Comparison of ENCODE assay signal across 38 cellular contexts in the genomic region with DNA sequence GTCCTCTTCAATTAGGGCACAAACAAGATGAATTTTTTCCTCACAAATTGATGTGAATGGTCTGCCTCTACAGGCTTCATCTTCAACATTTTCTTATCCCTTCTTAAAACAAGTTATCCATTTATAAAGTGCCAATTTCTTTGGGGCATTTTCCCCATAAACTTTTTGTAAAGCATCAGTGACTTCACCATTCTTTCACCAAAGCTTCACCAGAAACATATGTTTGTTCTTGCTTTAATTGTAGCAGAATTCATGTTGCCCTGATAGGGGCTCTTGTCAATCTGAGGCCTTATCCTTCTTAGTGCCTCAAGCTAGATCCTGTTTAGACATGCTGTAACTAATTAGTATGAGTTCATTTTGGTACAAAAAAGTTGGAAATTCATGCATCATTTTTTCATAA.
"Had no signal": no experiment of that assay in that cellular context is flagged by ENCODE, and none has a peak within 500 bp of the region (broad histone marks: within the 10 kb centered on the region; RNA-seq: fewer than 3 reads in every experiment).

No MANE protein-coding gene starts in this region.

- DNase-seq: activated CD4-positive, alpha-beta memory T cell treated with anti-CD3 and anti-CD28 coated beads, Interleukin-2, amount 10 ng/mL, durations not matched to agents 7 days and 5 days; activated CD4-positive, alpha-beta T cell treated with anti-CD3 and anti-CD28 coated beads for 1 hour; activated CD4-positive, alpha-beta T cell treated with anti-CD3 and anti-CD28 coated beads for 36 hours; activated CD4-positive, alpha-beta T cell treated with anti-CD3 and anti-CD28 coated beads for 48 hours; activated CD4-positive, alpha-beta T cell treated with anti-CD3 and anti-CD28 coated beads, Interleukin-2, amount 10 ng/mL, durations not matched to agents 7 days and 5 days; activated CD4-positive, alpha-beta T cell treated with anti-CD3 and anti-CD28 coated beads, Interleukin-2, amount 50 U/mL, for 48 hours; activated CD4-positive, CD25-positive, alpha-beta regulatory T cell; activated CD8-positive, alpha-beta memory T cell treated with anti-CD3 and anti-CD28 coated beads for 24 hours; activated CD8-positive, alpha-beta memory T cell treated with anti-CD3 and anti-CD28 coated beads, Interleukin-2, amount 10 ng/mL, durations not matched to agents 7 days and 5 days; activated CD8-positive, alpha-beta memory T cell treated with anti-CD3 and anti-CD28 coated beads, Interleukin-2, amount 50 U/mL, for 48 hours; activated CD8-positive, alpha-beta T cell treated with anti-CD3 and anti-CD28 coated beads, Interleukin-2, amount 10 ng/mL, durations not matched to agents 7 days and 5 days; activated effector memory CD4-positive, alpha-beta T cell treated with Interleukin-2 at 50 U/mL for 16 hours; activated gamma-delta T cell; activated naive CD4-positive, alpha-beta T cell treated with anti-CD3 and anti-CD28 coated beads, Interleukin-2, amount 10 ng/mL, durations not matched to agents 7 days and 5 days; activated naive CD4-positive, alpha-beta T cell treated with Interleukin-2 at 50 U/mL for 16 hours; activated naive CD8-positive, alpha-beta T cell treated with anti-CD3 and anti-CD28 coated beads, Interleukin-2, amount 10 ng/mL, durations not matched to agents 7 days and 5 days; activated T-cell treated with anti-CD3 and anti-CD28 coated beads, Interleukin-2, amount 50 U/mL, for 24 hours; activated T-cell treated with anti-CD3 and anti-CD28 coated beads, Interleukin-2, amount 50 U/mL, for 48 hours; amygdala; anterior cingulate cortex; caudate nucleus; cerebellar nuclear complex; SW 1271; T-helper 1 cell; T-helper 2 cell; T-helper 9 cell; WERI-Rb-1 had no signal

- H3K4me3 ChIP-seq: ascending aorta, cardiac muscle cell had no signal

- H3K27me3 ChIP-seq: ascending aorta had no signal

- H3K9me3 ChIP-seq: ascending aorta had no signal

- H3K36me3 Mint-ChIP-seq: activated CD8-positive, alpha-beta memory T cell treated with anti-CD3 and anti-CD28 coated beads, Interleukin-2, amount 10 ng/mL, durations not matched to agents 7 days and 5 days; brain; WTC11 had no signal

- H3K27me3 Mint-ChIP-seq: activated naive CD4-positive, alpha-beta T cell treated with anti-CD3 and anti-CD28 coated beads, Interleukin-2, amount 10 ng/mL, durations not matched to agents 7 days and 5 days; activated naive CD8-positive, alpha-beta T cell had no signal

- ATAC-seq: activated CD4-positive, alpha-beta T cell treated with anti-CD3 and anti-CD28 coated beads for 36 hours; activated CD4-positive, CD25-positive, alpha-beta regulatory T cell treated with anti-CD3 and anti-CD28 coated beads, Interleukin-2, amount 50 U/mL, for 24 hours; activated CD8-positive, alpha-beta memory T cell treated with anti-CD3 and anti-CD28 coated beads, Interleukin-2, amount 10 ng/mL, durations not matched to agents 7 days and 5 days; activated CD8-positive, alpha-beta T cell treated with anti-CD3 and anti-CD28 coated beads, Interleukin-2, amount 10 ng/mL, durations not matched to agents 7 days and 5 days; WTC11 had no signal

- H3K36me3 ChIP-seq: cardiac muscle cell, WERI-Rb-1 had no signal

- H3K4me1 ChIP-seq: ascending aorta had no signal

- H3K4me3 Mint-ChIP-seq: activated CD4-positive, alpha-beta memory T cell treated with anti-CD3 and anti-CD28 coated beads, Interleukin-2, amount 10 ng/mL, durations not matched to agents 7 days and 5 days; activated CD4-positive, alpha-beta T cell treated with anti-CD3 and anti-CD28 coated beads for 36 hours; activated CD4-positive, alpha-beta T cell treated with anti-CD3 and anti-CD28 coated beads, Interleukin-2, amount 10 ng/mL, durations not matched to agents 7 days and 5 days; activated CD8-positive, alpha-beta memory T cell treated with anti-CD3 and anti-CD28 coated beads, Interleukin-2, amount 10 ng/mL, durations not matched to agents 7 days and 5 days; activated CD8-positive, alpha-beta T cell treated with anti-CD3 and anti-CD28 coated beads, Interleukin-2, amount 10 ng/mL, durations not matched to agents 7 days and 5 days; activated naive CD4-positive, alpha-beta T cell treated with anti-CD3 and anti-CD28 coated beads, Interleukin-2, amount 10 ng/mL, durations not matched to agents 7 days and 5 days; activated naive CD4-positive, alpha-beta T cell treated with anti-CD3 and anti-CD28 coated beads, Interleukin-2, amount 50 U/mL, for 24 hours; activated naive CD8-positive, alpha-beta T cell; activated naive CD8-positive, alpha-beta T cell treated with anti-CD3 and anti-CD28 coated beads, Interleukin-2, amount 10 ng/mL, durations not matched to agents 7 days and 5 days; activated T-cell treated with anti-CD3 and anti-CD28 coated beads, Interleukin-2, amount 50 U/mL, for 24 hours; brain; central memory CD8-positive, alpha-beta T cell; T-helper 1 cell treated with Interleukin-12 subunit alpha and Interleukin-12 subunit beta and Interleukin-4 antibody, amounts not matched to agents 30 μg/mL and 1 μg/mL, for 36 hours; T-helper 2 cell treated with Interferon-gamma antibody and Interleukin-4, amounts not matched to agents 5 μg/mL and 100 μg/mL, for 36 hours; WTC11 had no signal

- H3K27ac Mint-ChIP-seq: activated CD4-positive, alpha-beta memory T cell treated with anti-CD3 and anti-CD28 coated beads, Interleukin-2, amount 10 ng/mL, durations not matched to agents 7 days and 5 days; activated CD4-positive, alpha-beta T cell treated with anti-CD3 and anti-CD28 coated beads for 36 hours; activated CD4-positive, alpha-beta T cell treated with anti-CD3 and anti-CD28 coated beads, Interleukin-2, amount 10 ng/mL, durations not matched to agents 7 days and 5 days; activated CD8-positive, alpha-beta memory T cell treated with anti-CD3 and anti-CD28 coated beads, Interleukin-2, amount 10 ng/mL, durations not matched to agents 7 days and 5 days; activated CD8-positive, alpha-beta T cell treated with anti-CD3 and anti-CD28 coated beads, Interleukin-2, amount 10 ng/mL, durations not matched to agents 7 days and 5 days; activated naive CD4-positive, alpha-beta T cell treated with anti-CD3 and anti-CD28 coated beads, Interleukin-2, amount 10 ng/mL, durations not matched to agents 7 days and 5 days; activated naive CD4-positive, alpha-beta T cell treated with anti-CD3 and anti-CD28 coated beads, Interleukin-2, amount 50 U/mL, for 24 hours; activated naive CD8-positive, alpha-beta T cell; activated naive CD8-positive, alpha-beta T cell treated with anti-CD3 and anti-CD28 coated beads, Interleukin-2, amount 10 ng/mL, durations not matched to agents 7 days and 5 days; activated T-cell treated with anti-CD3 and anti-CD28 coated beads, Interleukin-2, amount 50 U/mL, for 24 hours; activated T-helper 2 cell treated with anti-CD3 and anti-CD28 coated beads, Interferon-gamma antibody, Interleukin-2, Interleukin-4, amounts not matched to agents 10 μg/mL and 5 μg/mL and 100 μg/mL, durations not matched to agents 14 hours and 24 hours and 36 hours; brain; T-helper 1 cell treated with Interleukin-12 subunit alpha and Interleukin-12 subunit beta and Interleukin-4 antibody, amounts not matched to agents 30 μg/mL and 1 μg/mL, for 36 hours; T-helper 2 cell treated with Interferon-gamma antibody and Interleukin-4, amounts not matched to agents 5 μg/mL and 100 μg/mL, for 36 hours; WTC11 had no signal

- H3K9me3 Mint-ChIP-seq: activated CD4-positive, alpha-beta memory T cell treated with anti-CD3 and anti-CD28 coated beads, Interleukin-2, amount 10 ng/mL, durations not matched to agents 7 days and 5 days; activated CD4-positive, alpha-beta T cell treated with anti-CD3 and anti-CD28 coated beads, Interleukin-2, amount 10 ng/mL, durations not matched to agents 7 days and 5 days; activated naive CD4-positive, alpha-beta T cell treated with anti-CD3 and anti-CD28 coated beads, Interleukin-2, amount 10 ng/mL, durations not matched to agents 7 days and 5 days; activated naive CD4-positive, alpha-beta T cell treated with anti-CD3 and anti-CD28 coated beads, Interleukin-2, amount 50 U/mL, for 24 hours; activated T-cell treated with anti-CD3 and anti-CD28 coated beads, Interleukin-2, amount 50 U/mL, for 24 hours; activated T-helper 2 cell treated with anti-CD3 and anti-CD28 coated beads, Interferon-gamma antibody, Interleukin-2, Interleukin-4, amounts not matched to agents 10 μg/mL and 5 μg/mL and 100 μg/mL, durations not matched to agents 14 hours and 24 hours and 36 hours; central memory CD8-positive, alpha-beta T cell; T-helper 1 cell treated with Interleukin-12 subunit alpha and Interleukin-12 subunit beta and Interleukin-4 antibody, amounts not matched to agents 30 μg/mL and 1 μg/mL, for 36 hours; T-helper 2 cell treated with Interferon-gamma antibody and Interleukin-4, amounts not matched to agents 5 μg/mL and 100 μg/mL, for 36 hours; WTC11 had no signal

- H3K27ac ChIP-seq: ascending aorta, cardiac muscle cell, WERI-Rb-1 had no signal

- H3K4me1 Mint-ChIP-seq: brain; central memory CD8-positive, alpha-beta T cell; WTC11 had no signal
